ENCODE assay signal across 8 cellular contexts in genomic region chr14:61280526-61281185, GRCh38. TPM values are rescaled to one million over a fixed set of nuclear protein-coding genes. Genes with fewer than 3 reads are reported as not detected.
DNase-seq lines count a peak whose midpoint lies in the region; ATAC-seq, FAIRE-seq and TF ChIP-seq lines count a peak whose summit lies in the region.

No MANE protein-coding gene starts in this region.

- in situ Hi-C loops in HAP-1 (cut with MboI; ENCODE audit: low sequenced_read_pairs), result no loop called here

- peak overlapping the region; percentile 88 for H3K9ac ChIP-seq in PC-3 (ENCODE audit: low read length)

- TF ChIP-seq CTCF in PC-3 (conservative IDR thresholded peaks at IDR 0.05; ENCODE audit: low read depth, low read length) (peak; percentile 89), heart left ventricle (IDR thresholded peaks at IDR 0.05) (peak; percentile 25 to 65 (median 44))

- H3K79me2 ChIP-seq in PC-3 (ENCODE audit: low read length), result peaks cover 35% of the 10 kb centered on the region

- H3K36me3 ChIP-seq in PC-3 (ENCODE audit: low read depth, low read length), result no peaks in the 10 kb centered on the region
- H3K36me3 ChIP-seq in heart left ventricle, result no peaks in the 10 kb centered on the region
- no peaks in the 10 kb centered on the region for H3K36me3 ChIP-seq in HAP-1 (replicated peaks)

- peak overlapping the region; percentile 81 for H3K4me3 Mint-ChIP-seq in activated naive CD4-positive, alpha-beta T cell treated with anti-CD3 and anti-CD28 coated beads, Interleukin-2, amount 10 ng/mL, durations not matched to agents 7 days and 5 days

- H3K9me3 ChIP-seq in PC-3 (ENCODE audit: low read length) (no peaks in the 10 kb centered on the region), heart left ventricle (no peaks in the 10 kb centered on the region), HAP-1 (no peaks in the 10 kb centered on the region)

- TF ChIP-seq POLR2A in GM12892 (IDR thresholded peaks at IDR 0.05; ENCODE audit: low read depth, low read length) (no peak), heart left ventricle (IDR thresholded peaks at IDR 0.05) (no peak)

- H3K27ac ChIP-seq in PC-3 (ENCODE audit: low read length) (peak overlapping the region; percentile 82), heart left ventricle (peak overlapping the region; percentile 36 to 87 (median 66))

- POLR2A ChIA-PET in PC-3 (lab: Charles Lee; ENCODE audit: unreplicated experiment), result interaction anchor here (0.5 to 0.8 kb wide), 4 partner anchors 11 to 656 kb away, joined by 3 to 4 read pairs (median 4); no protein-coding TSS in a partner anchor

- H3K27me3 Mint-ChIP-seq in activated naive CD4-positive, alpha-beta T cell treated with anti-CD3 and anti-CD28 coated beads, Interleukin-2, amount 10 ng/mL, durations not matched to agents 7 days and 5 days, result peaks cover 48% of the 10 kb centered on the region

- H3K4me3 ChIP-seq in PC-3 (ENCODE audit: low read length) (peak overlapping the region; percentile 85), heart left ventricle (peak overlapping the region; percentile 24 to 69 (median 60)), HAP-1 (no peak overlapping the region)

- BruUV-seq in PC-3 (replicated peaks; lab: Mats Ljungman, UMichigan), result no TSS peak

- peak overlapping the region; percentile 80 for H3K27ac Mint-ChIP-seq in activated naive CD4-positive, alpha-beta T cell treated with anti-CD3 and anti-CD28 coated beads, Interleukin-2, amount 10 ng/mL, durations not matched to agents 7 days and 5 days

- ATAC-seq in PC-3 (peak; percentile 55), heart left ventricle (peak; percentile 41 to 87 (median 78)), HG03039 (IDR thresholded peaks at IDR 0.05; ENCODE audit: unreplicated experiment) (no peak)

- FAIRE-seq in GM12892 (lab: Jason Lieb, UNC), result no peak

- peak overlapping the region; percentile 81 for H2AFZ ChIP-seq in PC-3 (ENCODE audit: low read length)

- H3K36me3 Mint-ChIP-seq in activated naive CD4-positive, alpha-beta T cell treated with anti-CD3 and anti-CD28 coated beads, Interleukin-2, amount 10 ng/mL, durations not matched to agents 7 days and 5 days, result no peaks in the 10 kb centered on the region

- peaks cover 31% of the 10 kb centered on the region for H4K20me1 ChIP-seq in PC-3 (ENCODE audit: low read length)

- DNase-seq in GM12892 (ENCODE audit: insufficient read length), result peak; percentile 22
- DNase-seq in PC-3, result peak; percentile 84
- DNase-seq in activated naive CD4-positive, alpha-beta T cell treated with anti-CD3 and anti-CD28 coated beads, Interleukin-2, amount 10 ng/mL, durations not matched to agents 7 days and 5 days, result peak; percentile 78
- peak; percentile 38 to 85 (median 57) for DNase-seq in heart left ventricle
- DNase-seq in pulmonary artery endothelial cell (ENCODE audit: low read depth, low spot score), result peak; percentile 48
- peak; percentile 74 for DNase-seq in ureter (ENCODE audit: low spot score)
- no peak for DNase-seq in HAP-1 (ENCODE audit: low spot score in 2 of 2)

- intact Hi-C loops in PC-3 (cut with micrococcal nuclease), result no loop called here
- intact Hi-C loops in heart left ventricle (cut with DNase I), result no loop called here

- peaks cover 1% of the 10 kb centered on the region for H3F3A ChIP-seq in PC-3 (ENCODE audit: low read length, unreplicated experiment)

- CTCF ChIA-PET in PC-3 (lab: Charles Lee), result interaction anchor here (0.6 to 2.3 kb wide), 5 partner anchors 12 to 673 kb away, joined by 3 to 16 read pairs (median 3); no protein-coding TSS in a partner anchor
- CTCF ChIA-PET in activated naive CD4-positive, alpha-beta T cell treated with anti-CD3 and anti-CD28 coated beads, Interleukin-2, amount 10 ng/mL, durations not matched to agents 7 days and 5 days (lab: Charles Lee), result interaction anchor here (0.9 to 3.4 kb wide), 6 partner anchors 9 to 557 kb away, joined by 3 to 15 read pairs (median 12); no protein-coding TSS in a partner anchor

- H3K4me1 ChIP-seq in PC-3 (ENCODE audit: insufficient read depth, low read length) (peaks cover 58% of the 10 kb centered on the region), heart left ventricle (peaks cover 0 to 16% (median 6%) of the 10 kb centered on the region in 12 donors), HAP-1 (no peaks in the 10 kb centered on the region)

- 0 to 1% (median 1%) methylated on average over 10 to 81 of the region's 81 CpGs for WGBS in heart left ventricle, 4 donors

- H3K9me3 Mint-ChIP-seq in activated naive CD4-positive, alpha-beta T cell treated with anti-CD3 and anti-CD28 coated beads, Interleukin-2, amount 10 ng/mL, durations not matched to agents 7 days and 5 days, result no peaks in the 10 kb centered on the region

- no peaks in the 10 kb centered on the region for H3K27me3 ChIP-seq in PC-3 (ENCODE audit: low read length)
- peaks cover 4 to 61% (median 20%) of the 10 kb centered on the region in 9 donors for H3K27me3 ChIP-seq in heart left ventricle
- peaks cover 10% of the 10 kb centered on the region; the same call in 1 of the 2 replicates for H3K27me3 ChIP-seq in HAP-1 (ENCODE audit: low read depth)

- H3K9me2 ChIP-seq in PC-3 (replicated peaks; ENCODE audit: low read length), result no peaks in the 10 kb centered on the region

- peaks cover 35% of the 10 kb centered on the region for H3K4me1 Mint-ChIP-seq in activated naive CD4-positive, alpha-beta T cell treated with anti-CD3 and anti-CD28 coated beads, Interleukin-2, amount 10 ng/mL, durations not matched to agents 7 days and 5 days

- H3K4me2 ChIP-seq in PC-3 (ENCODE audit: low read length), result peak overlapping the region; percentile 83

RNA-seq across cellular contexts. Expression of gene TMEM30B, which starts 0.5 kb away (rescaled TPM):
- not detected for polyA plus RNA-seq in GM12892 (2012; ENCODE audit: missing spikeins)
- total RNA-seq in PC-3 (2014; rRNA removed) (70.6 and 85.3 TPM in 2 replicates), heart left ventricle (1 to 10 TPM in 3 of 9 donors, under 1 TPM in 6; 0.12 to 2.4 (median 0.42) TPM), pulmonary artery endothelial cell (0.13 and 0.25 TPM in 2 replicates), ureter (34.0 TPM)
- polyA plus RNA-seq in heart left ventricle, result under 1 TPM; 0.11 to 0.24 TPM

RNA-seq across cellular contexts. Expression of gene PRKCH, which starts 40.7 kb away (rescaled TPM):
- 9.2 TPM for polyA plus RNA-seq in GM12892 (2012; ENCODE audit: missing spikeins)
- total RNA-seq in PC-3 (2014; rRNA removed) (80.8 and 170 TPM in 2 replicates), heart left ventricle (10 to 100 TPM; 13.2 to 42.1 (median 21.7) TPM), pulmonary artery endothelial cell (282 and 283 TPM in 2 replicates), ureter (90.2 TPM)
- polyA plus RNA-seq in heart left ventricle, result 10 to 100 TPM in 1 of 2 donors, 1 to 10 TPM in 1; 6.1 to 49.2 TPM

Comparison
In these comparisons a context has a peak if more than half of its experiments do, and no peak if none do; other contexts are left out.
1. DNase-seq: peak in GM12892 (single experiment), PC-3 (single experiment), activated naive CD4-positive, alpha-beta T cell treated with anti-CD3 and anti-CD28 coated beads, Interleukin-2, amount 10 ng/mL, durations not matched to agents 7 days and 5 days (single experiment), heart left ventricle (5 of 5), pulmonary artery endothelial cell (single experiment) and ureter (single experiment); none in HAP-1 (0 of 2).
2. RNA of gene TMEM30B, which starts 0.5 kb away (total RNA-seq): 70.6 to 85.3 TPM in PC-3 and 34.0 TPM in ureter (single experiment); 0.12 to 2.4 TPM in heart left ventricle and 0.13 to 0.25 TPM in pulmonary artery endothelial cell; every median in the first group is over 10 times any median in the second.